8 cellular contexts compared by ENCODE assay signal in the genomic region with DNA sequence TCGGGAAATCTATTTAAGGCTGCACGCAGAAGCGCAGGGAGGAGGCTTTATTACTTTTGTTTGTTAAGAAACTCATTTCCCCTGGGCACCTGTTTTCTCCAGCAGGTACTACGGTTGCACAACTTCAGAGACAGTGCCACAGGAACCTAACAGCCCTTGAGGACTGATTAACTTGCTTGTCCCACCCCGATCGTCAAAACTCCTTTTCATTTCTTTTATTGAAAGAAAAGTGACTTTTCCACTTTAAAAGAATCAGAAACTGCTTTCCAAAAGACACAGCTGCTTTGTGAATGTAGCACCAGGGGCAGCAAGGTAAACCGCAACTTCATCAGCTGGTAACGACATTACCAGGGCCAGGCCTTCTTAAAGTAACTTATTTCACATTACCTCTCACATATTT. TPM values are rescaled to one million over a fixed set of nuclear protein-coding genes. Genes with fewer than 3 reads are reported as not detected.
A peak's percentile ranks its signal among the peaks of the same experiment; 100 is the strongest.
DNase-seq lines count a peak whose midpoint lies in the region; ATAC-seq and TF ChIP-seq lines count a peak whose summit lies in the region.

No MANE protein-coding gene starts in this region.

- ATAC-seq in GM18519 (IDR thresholded peaks at IDR 0.05; ENCODE audit: low FRiP score, unreplicated experiment): no peak
- no peak for ATAC-seq in GM21717 (IDR thresholded peaks at IDR 0.05; ENCODE audit: unreplicated experiment)

- H3K36me3 Mint-ChIP-seq in CD8-positive, alpha-beta memory T cell: peaks cover 0 to 32% (median 12%) of the 10 kb centered on the region in 3 donors
- H3K36me3 Mint-ChIP-seq in mesothelial cell of epicardium: no peaks in the 10 kb centered on the region

- POLR2A ChIA-PET in CD8-positive, alpha-beta memory T cell (lab: Charles Lee): interaction anchor here (0.9 to 2.3 kb wide), 3 partner anchors 199 to 298 kb away, joined by 5 to 26 read pairs (median 6); partner anchors contain the start of genes ING1 and NAXD

- peaks cover 51 to 67% (median 64%) of the 10 kb centered on the region in 3 donors for H3K4me1 Mint-ChIP-seq in CD8-positive, alpha-beta memory T cell
- peaks cover 56% of the 10 kb centered on the region for H3K4me1 Mint-ChIP-seq in mesothelial cell of epicardium

- H3K9me3 ChIP-seq in CD8-positive, alpha-beta memory T cell (ENCODE audit: low read length): no peaks in the 10 kb centered on the region
- H3K9me3 ChIP-seq in Karpas-422 (ENCODE audit: low read length): no peaks in the 10 kb centered on the region

- H2AFZ ChIP-seq in Karpas-422 (ENCODE audit: low read length): no peak overlapping the region

- in situ Hi-C loops in brain microvascular endothelial cell (cut with HindIII; ENCODE audit: low pct_ligation_motif_present, low sequenced_read_pairs): no loop called here

- H3K4me1 ChIP-seq in CD8-positive, alpha-beta memory T cell (ENCODE audit: insufficient read depth, low read length): peaks cover 41% of the 10 kb centered on the region
- H3K4me1 ChIP-seq in Karpas-422 (ENCODE audit: low read length): peaks cover 36% of the 10 kb centered on the region

- no peaks in the 10 kb centered on the region for H3K27me3 ChIP-seq in CD8-positive, alpha-beta memory T cell (ENCODE audit: insufficient read depth, low read length, poor library complexity, severe bottlenecking)
- no peaks in the 10 kb centered on the region for H3K27me3 ChIP-seq in Karpas-422 (ENCODE audit: low read length)
- no peaks in the 10 kb centered on the region for H3K27me3 ChIP-seq in brain microvascular endothelial cell (replicated peaks)

- H4K20me1 ChIP-seq in Karpas-422 (ENCODE audit: insufficient read depth, low read depth, low read length): peaks cover 33% of the 10 kb centered on the region

- TF ChIP-seq CTCF in brain microvascular endothelial cell (IDR thresholded peaks at IDR 0.05; ENCODE audit: low read depth, low read length, missing control alignments) (no peak), mesothelial cell of epicardium (IDR thresholded peaks at IDR 0.05; ENCODE audit: unreplicated experiment) (no peak)

- peak overlapping the region; percentile 83 to 94 (median 93) for H3K27ac Mint-ChIP-seq in CD8-positive, alpha-beta memory T cell
- peak overlapping the region; percentile 92 for H3K27ac Mint-ChIP-seq in mesothelial cell of epicardium

- peak overlapping the region; percentile 60 for H3K4me3 ChIP-seq in CD8-positive, alpha-beta memory T cell (ENCODE audit: low read length)
- H3K4me3 ChIP-seq in Karpas-422 (ENCODE audit: low read length) (peak overlapping the region; percentile 97), brain microvascular endothelial cell (ENCODE audit: low read depth, low read length) (peak overlapping the region; percentile 99)

- H3K27ac ChIP-seq in CD8-positive, alpha-beta memory T cell (ENCODE audit: low read depth, low read length): peak overlapping the region; percentile 86
- peak overlapping the region; percentile 83 for H3K27ac ChIP-seq in Karpas-422 (ENCODE audit: low read length)
- peak overlapping the region; percentile 87 for H3K27ac ChIP-seq in brain microvascular endothelial cell

- DNase-seq in CD8-positive, alpha-beta memory T cell: peak in 3 of 5 donors; percentile 18 to 34 (median 31)
- DNase-seq in Karpas-422 (peak; percentile 57), brain microvascular endothelial cell (no peak), mesothelial cell of epicardium (ENCODE audit: low spot score in 2 of 2, unreplicated experiment in 2 of 2) (no peak), NCI-H2227 (lab: John Stamatoyannopoulos, UW; ENCODE audit: unreplicated experiment) (no peak), NCI-H446 (lab: John Stamatoyannopoulos, UW) (no peak)

- peak overlapping the region; percentile 85 for H3K4me2 ChIP-seq in Karpas-422 (ENCODE audit: low read depth, low read length, poor library complexity, severe bottlenecking)

- no peaks in the 10 kb centered on the region for H3K9me2 ChIP-seq in Karpas-422 (replicated peaks; ENCODE audit: insufficient read depth, low read length)

- H3K27me3 Mint-ChIP-seq in CD8-positive, alpha-beta memory T cell: no peaks in the 10 kb centered on the region
- no peaks in the 10 kb centered on the region for H3K27me3 Mint-ChIP-seq in mesothelial cell of epicardium (ENCODE audit: low read depth)

- H3K4me3 Mint-ChIP-seq in CD8-positive, alpha-beta memory T cell: peak overlapping the region; percentile 86 to 94 (median 92)
- H3K4me3 Mint-ChIP-seq in mesothelial cell of epicardium: peak overlapping the region; percentile 81

- no peaks in the 10 kb centered on the region for H3K9me3 Mint-ChIP-seq in CD8-positive, alpha-beta memory T cell
- H3K9me3 Mint-ChIP-seq in mesothelial cell of epicardium: no peaks in the 10 kb centered on the region

- CTCF ChIA-PET in CD8-positive, alpha-beta memory T cell (lab: Charles Lee): interaction anchor here (0.7 to 1.6 kb wide), 3 partner anchors 12 to 95 kb away, joined by 3 to 5 read pairs (median 4); no protein-coding TSS in a partner anchor

- peak overlapping the region; percentile 98 for H3K9ac ChIP-seq in Karpas-422 (ENCODE audit: low read length)

- H3K36me3 ChIP-seq in CD8-positive, alpha-beta memory T cell (ENCODE audit: insufficient read depth, low read length): peaks cover 17% of the 10 kb centered on the region
- peaks cover 20% of the 10 kb centered on the region; the same call in 1 of the 2 replicates for H3K36me3 ChIP-seq in Karpas-422 (ENCODE audit: insufficient read depth, low read length)
- H3K36me3 ChIP-seq in brain microvascular endothelial cell (replicated peaks): peaks cover 16% of the 10 kb centered on the region

- H3K79me2 ChIP-seq in Karpas-422 (ENCODE audit: low read length): peaks cover 59% of the 10 kb centered on the region

RNA-seq across cellular contexts. Expression of gene ANKRD10, which starts 1.5 kb away (rescaled TPM):
- 10 to 100 TPM; 65.4 to 76.1 TPM for total RNA-seq in CD8-positive, alpha-beta memory T cell
- polyA plus RNA-seq in CD8-positive, alpha-beta memory T cell: 65.8 TPM
- total RNA-seq in Karpas-422 (2014; rRNA removed; shearing (Covaris generic); ENCODE audit: low replicate concordance): 107 and 168 TPM in 2 replicates
- total RNA-seq in mesothelial cell of epicardium: 235 to 258 TPM (median 256 TPM) in 3 replicates

Comparison
In these comparisons a context has a peak if more than half of its experiments do, and no peak if none do; other contexts are left out.
1. DNase-seq: peak in CD8-positive, alpha-beta memory T cell (3 of 5) and Karpas-422 (single experiment); none in brain microvascular endothelial cell (single experiment), mesothelial cell of epicardium (0 of 2), NCI-H2227 (single experiment) and NCI-H446 (0 of 2).
2. Peak in every context shown above with its lines, with median percentiles within 50 percentile points of each other: H3K27ac ChIP-seq and H3K4me3 ChIP-seq.